Comparison of ENCODE assay signal across 29 cellular contexts in genomic region chr12:80617733-80618132, GRCh38.
"Had no signal": no experiment of that assay in that cellular context is flagged by ENCODE, and none has a peak within 500 bp of the region (broad histone marks: within the 10 kb centered on the region; RNA-seq: fewer than 3 reads in every experiment).

No MANE protein-coding gene starts in this region.

- H3K36me3 Mint-ChIP-seq: activated naive CD8-positive, alpha-beta T cell; brain had no signal

- H3K27me3 ChIP-seq: SJSA1 had no signal

- H3K9ac ChIP-seq: SK-N-SH had no signal

- H3K27ac ChIP-seq: SJSA1 had no signal

- H3K27me3 Mint-ChIP-seq: activated CD4-positive, alpha-beta T cell treated with anti-CD3 and anti-CD28 coated beads for 36 hours; activated CD4-positive, alpha-beta T cell treated with anti-CD3 and anti-CD28 coated beads, Interleukin-2, amount 10 ng/mL, durations not matched to agents 7 days and 5 days; activated naive CD8-positive, alpha-beta T cell; activated naive CD8-positive, alpha-beta T cell treated with anti-CD3 and anti-CD28 coated beads, Interleukin-2, amount 50 U/mL, for 24 hours; activated T-cell treated with anti-CD3 and anti-CD28 coated beads, Interleukin-2, amount 50 U/mL, for 24 hours had no signal

- H3K4me3 ChIP-seq: SJSA1 had no signal

- H3K4me3 Mint-ChIP-seq: activated CD4-positive, alpha-beta T cell treated with anti-CD3 and anti-CD28 coated beads for 36 hours; activated CD4-positive, alpha-beta T cell treated with anti-CD3 and anti-CD28 coated beads, Interleukin-2, amount 10 ng/mL, durations not matched to agents 7 days and 5 days; activated CD8-positive, alpha-beta T cell treated with anti-CD3 and anti-CD28 coated beads, Interleukin-2, amount 10 ng/mL, durations not matched to agents 7 days and 5 days; activated naive CD4-positive, alpha-beta T cell treated with anti-CD3 and anti-CD28 coated beads for 36 hours; activated naive CD8-positive, alpha-beta T cell; activated naive CD8-positive, alpha-beta T cell treated with anti-CD3 and anti-CD28 coated beads, Interleukin-2, amount 50 U/mL, for 24 hours; activated T-cell treated with anti-CD3 and anti-CD28 coated beads, Interleukin-2, amount 50 U/mL, for 24 hours; brain; T-helper 1 cell treated with Interleukin-12 subunit alpha and Interleukin-12 subunit beta and Interleukin-4 antibody, amounts not matched to agents 30 μg/mL and 1 μg/mL, for 36 hours; T-helper 2 cell treated with Interferon-gamma antibody and Interleukin-4, amounts not matched to agents 5 μg/mL and 100 μg/mL, for 36 hours had no signal

- H3K9me3 ChIP-seq: SJSA1, SK-N-SH had no signal

- DNase-seq: activated CD4-positive, alpha-beta T cell treated with anti-CD3 and anti-CD28 coated beads for 36 hours; activated CD4-positive, alpha-beta T cell treated with anti-CD3 and anti-CD28 coated beads, Interleukin-2, amount 10 ng/mL, durations not matched to agents 7 days and 5 days; activated CD4-positive, alpha-beta T cell treated with anti-CD3 and anti-CD28 coated beads, Interleukin-2, amount 50 U/mL, for 48 hours; activated CD8-positive, alpha-beta T cell treated with anti-CD3 and anti-CD28 coated beads, Interleukin-2, amount 10 ng/mL, durations not matched to agents 7 days and 5 days; activated gamma-delta T cell; activated naive CD4-positive, alpha-beta T cell treated with anti-CD3 and anti-CD28 coated beads for 36 hours; activated naive CD8-positive, alpha-beta T cell treated with anti-CD3 and anti-CD28 coated beads, Interleukin-2, amount 50 U/mL, for 24 hours; activated T-cell treated with anti-CD3 and anti-CD28 coated beads, Interleukin-2, amount 50 U/mL, for 24 hours; anterior cingulate cortex; Karpas-422; KBM-7; NCI-H1105 treated with DMSO at 0.1 percent for 48 hours; NCI-H1436; NCI-H187; NCI-H2029 treated with DMSO at 0.1 percent for 48 hours; NCI-H226; NCI-H446 treated with DMSO at 0.1 percent for 48 hours; NCI-H524; NCI-H774; SHP77; SK-N-SH had no signal

- H3K27ac Mint-ChIP-seq: activated CD4-positive, alpha-beta T cell treated with anti-CD3 and anti-CD28 coated beads for 36 hours; activated CD4-positive, alpha-beta T cell treated with anti-CD3 and anti-CD28 coated beads, Interleukin-2, amount 10 ng/mL, durations not matched to agents 7 days and 5 days; activated CD8-positive, alpha-beta T cell treated with anti-CD3 and anti-CD28 coated beads, Interleukin-2, amount 10 ng/mL, durations not matched to agents 7 days and 5 days; activated naive CD4-positive, alpha-beta T cell treated with anti-CD3 and anti-CD28 coated beads for 36 hours; activated naive CD8-positive, alpha-beta T cell; activated naive CD8-positive, alpha-beta T cell treated with anti-CD3 and anti-CD28 coated beads, Interleukin-2, amount 50 U/mL, for 24 hours; activated T-cell treated with anti-CD3 and anti-CD28 coated beads, Interleukin-2, amount 50 U/mL, for 24 hours; activated T-helper 2 cell treated with anti-CD3 and anti-CD28 coated beads, Interferon-gamma antibody, Interleukin-2, Interleukin-4, amounts not matched to agents 10 μg/mL and 5 μg/mL and 100 μg/mL, durations not matched to agents 14 hours and 24 hours and 36 hours; brain; T-helper 1 cell treated with Interleukin-12 subunit alpha and Interleukin-12 subunit beta and Interleukin-4 antibody, amounts not matched to agents 30 μg/mL and 1 μg/mL, for 36 hours; T-helper 2 cell treated with Interferon-gamma antibody and Interleukin-4, amounts not matched to agents 5 μg/mL and 100 μg/mL, for 36 hours had no signal

- H3K4me2 ChIP-seq: SK-N-SH had no signal

- H3K4me1 Mint-ChIP-seq: activated CD4-positive, alpha-beta T cell treated with anti-CD3 and anti-CD28 coated beads for 36 hours; activated CD4-positive, alpha-beta T cell treated with anti-CD3 and anti-CD28 coated beads, Interleukin-2, amount 10 ng/mL, durations not matched to agents 7 days and 5 days; activated naive CD8-positive, alpha-beta T cell treated with anti-CD3 and anti-CD28 coated beads, Interleukin-2, amount 50 U/mL, for 24 hours had no signal

- H3K36me3 ChIP-seq: SJSA1 had no signal

- H3K9me3 Mint-ChIP-seq: activated CD4-positive, alpha-beta T cell treated with anti-CD3 and anti-CD28 coated beads, Interleukin-2, amount 10 ng/mL, durations not matched to agents 7 days and 5 days; activated naive CD8-positive, alpha-beta T cell treated with anti-CD3 and anti-CD28 coated beads, Interleukin-2, amount 50 U/mL, for 24 hours; activated T-helper 2 cell treated with anti-CD3 and anti-CD28 coated beads, Interferon-gamma antibody, Interleukin-2, Interleukin-4, amounts not matched to agents 10 μg/mL and 5 μg/mL and 100 μg/mL, durations not matched to agents 14 hours and 24 hours and 36 hours; brain; T-helper 1 cell treated with Interleukin-12 subunit alpha and Interleukin-12 subunit beta and Interleukin-4 antibody, amounts not matched to agents 30 μg/mL and 1 μg/mL, for 36 hours; T-helper 2 cell treated with Interferon-gamma antibody and Interleukin-4, amounts not matched to agents 5 μg/mL and 100 μg/mL, for 36 hours had no signal

- H3K4me1 ChIP-seq: SJSA1 had no signal

- ATAC-seq: activated CD4-positive, alpha-beta T cell treated with anti-CD3 and anti-CD28 coated beads for 36 hours; activated CD4-positive, CD25-positive, alpha-beta regulatory T cell treated with anti-CD3 and anti-CD28 coated beads, Interleukin-2, amount 50 U/mL, for 24 hours; activated CD8-positive, alpha-beta T cell treated with anti-CD3 and anti-CD28 coated beads, Interleukin-2, amount 10 ng/mL, durations not matched to agents 7 days and 5 days; activated naive CD8-positive, alpha-beta T cell treated with anti-CD3 and anti-CD28 coated beads, Interleukin-2, amount 50 U/mL, for 24 hours; Panc1 had no signal
